In genomic region chr11:95076416-95076815, GRCh38 we compare ENCODE assay signal across 8 cellular contexts. TPM values are rescaled to one million over a fixed set of nuclear protein-coding genes. Genes with fewer than 3 reads are reported as not detected.
DNase-seq lines count a peak whose midpoint lies in the region; ATAC-seq and TF ChIP-seq lines count a peak whose summit lies in the region.

No MANE protein-coding gene starts in this region.

- DNase-seq in AG20443 (ENCODE audit: low spot score) (peak; percentile 14), OCI-M1 (lab: John Stamatoyannopoulos, UW) (peak; percentile 46), kidney epithelial cell (ENCODE audit: low read depth) (peak; percentile 83), NCI-H1694 treated with DMSO at 0.1 percent for 48 hours (lab: John Stamatoyannopoulos, UW) (no peak), NCI-H2171 treated with DMSO at 0.1 percent for 48 hours (lab: John Stamatoyannopoulos, UW) (no peak)

- TF ChIP-seq CTCF in kidney epithelial cell (IDR thresholded peaks at IDR 0.05; ENCODE audit: insufficient read depth, low read length, poor library complexity, severe bottlenecking) = no peak

- H3K4me3 ChIP-seq in kidney epithelial cell (ENCODE audit: low read depth, low read length) = no peak overlapping the region

- H3K27me3 ChIP-seq in kidney epithelial cell (ENCODE audit: control insufficient read depth, insufficient read depth, low read length) = no peaks in the 10 kb centered on the region

- peak; percentile 63 for ATAC-seq in GM21825 (IDR thresholded peaks at IDR 0.05; ENCODE audit: unreplicated experiment)
- ATAC-seq in HG02610 (IDR thresholded peaks at IDR 0.05; ENCODE audit: unreplicated experiment) = no peak
- no peak for ATAC-seq in HG02938 (IDR thresholded peaks at IDR 0.05; ENCODE audit: unreplicated experiment)

- H3K36me3 ChIP-seq in kidney epithelial cell (ENCODE audit: control insufficient read depth, insufficient read depth, low read length) = no peaks in the 10 kb centered on the region

RNA-seq across cellular contexts. Expression of gene SRSF8, which starts 9.7 kb away (rescaled TPM):
- 34.2 and 39.8 TPM in 2 replicates for total RNA-seq in kidney epithelial cell

RNA-seq across cellular contexts. Expression of gene ENDOD1, which starts 13.2 kb away (rescaled TPM):
- total RNA-seq in kidney epithelial cell = 33.1 and 38.4 TPM in 2 replicates

RNA-seq across cellular contexts. Expression of gene KDM4F, which starts 27.2 kb away (rescaled TPM):
- total RNA-seq in kidney epithelial cell = not detected in 2 replicates

RNA-seq across cellular contexts. Expression of gene KDM4E, which starts 51.4 kb away (rescaled TPM):
- total RNA-seq in kidney epithelial cell = not detected in 2 replicates

Comparison
In these comparisons a context has a peak if more than half of its experiments do, and no peak if none do; other contexts are left out.
1. DNase-seq: peak in AG20443 (single experiment), OCI-M1 (single experiment) and kidney epithelial cell (single experiment); none in NCI-H1694 treated with DMSO at 0.1 percent for 48 hours (single experiment) and NCI-H2171 treated with DMSO at 0.1 percent for 48 hours (single experiment).